29 cellular contexts compared by ENCODE assay signal in the genomic region with DNA sequence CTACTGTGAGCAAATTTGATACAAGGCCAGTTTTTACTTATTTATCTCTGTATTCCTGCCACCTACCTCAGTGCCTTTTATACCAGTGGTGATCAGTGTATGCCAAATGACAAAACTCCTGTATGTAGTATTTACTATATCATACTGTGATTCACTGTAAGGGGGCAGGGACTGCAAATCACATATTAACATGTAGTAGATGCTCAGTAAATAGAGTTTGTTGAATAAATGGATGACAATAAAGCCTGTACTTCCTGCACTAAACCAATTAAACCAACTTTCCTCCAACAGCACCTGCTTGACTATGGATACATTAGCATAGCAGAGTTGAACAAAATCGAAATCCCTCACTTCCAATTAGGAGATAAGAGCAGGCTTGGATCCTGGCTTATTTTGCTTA.
DNase-seq lines count a peak whose midpoint lies in the region; ATAC-seq and TF ChIP-seq lines count a peak whose summit lies in the region.
"Had no signal": no experiment of that assay in that cellular context is flagged by ENCODE, and none has a peak within 500 bp of the region (broad histone marks: within the 10 kb centered on the region; RNA-seq: fewer than 3 reads in every experiment).

No MANE protein-coding gene starts in this region.

- no peak overlapping the region for H3K4me3 ChIP-seq in mucosa of descending colon
- H3K4me3 ChIP-seq: A549; BLaER1; BLaER1 treated with 17β-estradiol and CSF1 and Interleukin-3, amounts not matched to agents 10 nM and 100 nM had no signal

- no peak for TF ChIP-seq CTCF in mucosa of descending colon (IDR thresholded peaks at IDR 0.05)

- H3K36me3 ChIP-seq in mucosa of descending colon (ENCODE audit: low read depth): no peaks in the 10 kb centered on the region
- H3K36me3 ChIP-seq: BE2C; BLaER1; BLaER1 treated with 17β-estradiol and CSF1 and Interleukin-3, amounts not matched to agents 10 nM and 100 nM had no signal

- H3K4me1 ChIP-seq in mucosa of descending colon (ENCODE audit: low read depth): no peaks in the 10 kb centered on the region
- H3K4me1 ChIP-seq: A549, BE2C, BLaER1, Caco-2 had no signal

- no peaks in the 10 kb centered on the region for H3K9me3 ChIP-seq in mucosa of descending colon
- H3K9me3 ChIP-seq: A549; BE2C; BLaER1; BLaER1 treated with 17β-estradiol and CSF1 and Interleukin-3, amounts not matched to agents 10 nM and 100 nM; Caco-2 had no signal

- ATAC-seq in left colon (peak; percentile 73), mucosa of descending colon (peak; percentile 75), GM18909 (IDR thresholded peaks at IDR 0.05; ENCODE audit: poor library complexity, unreplicated experiment) (no peak)
- ATAC-seq: A549; CD8-positive, alpha-beta T cell had no signal

- intact Hi-C loops in left colon (cut with DNase I, micrococcal nuclease) (no loop called here), mucosa of descending colon (cut with DNase I, micrococcal nuclease) (no loop called here)

- peak; percentile 12 for DNase-seq in NCI-H146 (lab: John Stamatoyannopoulos, UW)
- DNase-seq in NCI-H146 treated with DMSO at 0.1 percent for 48 hours (lab: John Stamatoyannopoulos, UW; ENCODE audit: unreplicated experiment): no peak
- DNase-seq in left colon: no peak
- no peak for DNase-seq in mucosa of descending colon
- DNase-seq in NOMO-1 treated with DMSO at 0.1 percent for 48 hours (lab: John Stamatoyannopoulos, UW; ENCODE audit: unreplicated experiment): no peak
- DNase-seq: 8988T; ACHN; AML-193; BE2C; C1 segment of cervical spinal cord; Caco-2; Calu3; CD4-positive, alpha-beta memory T cell; CD4-positive, alpha-beta T cell; CD4-positive, CD25-positive, alpha-beta regulatory T cell; CD8-positive, alpha-beta memory T cell; CD8-positive, alpha-beta T cell; COR-L47; DMS 273 treated with DMSO at 0.1 percent for 48 hours; DMS153; DMS53; DMS79; DMS79 treated with DMSO at 0.1 percent for 48 hours; DND-41; EL had no signal
